11 cellular contexts compared by ENCODE assay signal in genomic region chr4:128354205-128354821, GRCh38.
A peak's percentile ranks its signal among the peaks of the same experiment; 100 is the strongest.
DNase-seq lines count a peak whose midpoint lies in the region; ATAC-seq and TF ChIP-seq lines count a peak whose summit lies in the region.
"Had no signal": no experiment of that assay in that cellular context is flagged by ENCODE, and none has a peak within 500 bp of the region (broad histone marks: within the 10 kb centered on the region; RNA-seq: fewer than 3 reads in every experiment).

No MANE protein-coding gene starts in this region.

- H3K4me3 Mint-ChIP-seq in MCF 10A (ENCODE audit: unreplicated experiment), result no peak overlapping the region
- H3K4me3 Mint-ChIP-seq: CD4-positive, CD25-positive, alpha-beta regulatory T cell had no signal

- 46% methylated on average over 4 of the region's 4 CpGs for WGBS in hepatocyte (ENCODE audit: low lambda C conversion rate, missing lambda C conversion rate)

- no peaks in the 10 kb centered on the region for H3K36me3 Mint-ChIP-seq in MCF 10A (ENCODE audit: insufficient read depth, unreplicated experiment)
- H3K36me3 Mint-ChIP-seq: CD4-positive, CD25-positive, alpha-beta regulatory T cell had no signal

- H3K9me2 ChIP-seq in hepatocyte (replicated peaks; ENCODE audit: insufficient read depth), result no peaks in the 10 kb centered on the region

- H3K9me3 Mint-ChIP-seq in MCF 10A (ENCODE audit: unreplicated experiment), result no peaks in the 10 kb centered on the region

- peaks cover 35% of the 10 kb centered on the region for H3K4me1 Mint-ChIP-seq in MCF 10A (ENCODE audit: insufficient read depth, unreplicated experiment)
- H3K4me1 Mint-ChIP-seq: CD4-positive, CD25-positive, alpha-beta regulatory T cell had no signal

- H3K27ac Mint-ChIP-seq in MCF 10A (ENCODE audit: low read depth, unreplicated experiment), result peak overlapping the region; percentile 47
- H3K27ac Mint-ChIP-seq: CD4-positive, CD25-positive, alpha-beta regulatory T cell had no signal

- no peak for TF ChIP-seq POLR2A in breast epithelium (IDR thresholded peaks at IDR 0.05)

- H3K4me3 ChIP-seq in breast epithelium, result no peak overlapping the region
- H3K4me3 ChIP-seq in hepatocyte, result no peak overlapping the region
- peak overlapping the region in 1 of 5 donors; percentile 7 for H3K4me3 ChIP-seq in subcutaneous abdominal adipose tissue (ENCODE audit: low read depth in 1 of 5, low read length in 5 of 5)
- H3K4me3 ChIP-seq: vagina had no signal

- H3K36me3 ChIP-seq in breast epithelium, result no peaks in the 10 kb centered on the region
- no peaks in the 10 kb centered on the region for H3K36me3 ChIP-seq in hepatocyte (replicated peaks; ENCODE audit: insufficient read depth, low read depth)
- H3K36me3 ChIP-seq in subcutaneous abdominal adipose tissue (ENCODE audit: control insufficient read depth in 5 of 5, insufficient read depth in 5 of 5, low read length in 5 of 5), result no peaks in the 10 kb centered on the region
- H3K36me3 ChIP-seq: vagina, WERI-Rb-1 had no signal

- H3K4me1 ChIP-seq in breast epithelium (no peaks in the 10 kb centered on the region), hepatocyte (ENCODE audit: insufficient read depth) (peaks cover 32% of the 10 kb centered on the region), subcutaneous abdominal adipose tissue (ENCODE audit: control insufficient read depth in 5 of 5, insufficient read depth in 5 of 5, low read length in 5 of 5) (peaks cover 0 to 42% (median 39%) of the 10 kb centered on the region in 5 donors)
- H3K4me1 ChIP-seq: vagina had no signal

- BruUV-seq in MCF 10A (replicated peaks; lab: Mats Ljungman, UMichigan), result no TSS peak

- peak; percentile 78 for DNase-seq in MCF 10A (ENCODE audit: unreplicated experiment)
- DNase-seq in breast epithelium (ENCODE audit: low spot score in 2 of 2), result no peak
- peak; percentile 38 for DNase-seq in hepatocyte (ENCODE audit: low spot score)
- DNase-seq in ecto neural progenitor cell (ENCODE audit: low spot score), result no peak
- DNase-seq in HEK293T (ENCODE audit: extremely low spot score), result no peak
- DNase-seq in effector CD4-positive, alpha-beta T cell, result no peak
- DNase-seq: CD4-positive, CD25-positive, alpha-beta regulatory T cell; WERI-Rb-1 had no signal

- POLR2A ChIA-PET in MCF 10A (lab: Yijun Ruan, JAX) (interaction anchor here (0.7 to 1.1 kb wide), 2 partner anchors 33 to 458 kb away, joined by 3 to 4 read pairs; no protein-coding TSS in a partner anchor), HEK293T (lab: Yijun Ruan, JAX) (no interaction called here)

- no peak for TF ChIP-seq CTCF in MCF 10A (IDR thresholded peaks at IDR 0.05; ENCODE audit: unreplicated experiment)
- TF ChIP-seq CTCF in breast epithelium (IDR thresholded peaks at IDR 0.05), result no peak
- TF ChIP-seq CTCF in hepatocyte (IDR thresholded peaks at IDR 0.05; ENCODE audit: poor library complexity), result no peak

- no peaks in the 10 kb centered on the region for H3K9me3 ChIP-seq in breast epithelium
- H3K9me3 ChIP-seq in hepatocyte (ENCODE audit: low read depth), result no peaks in the 10 kb centered on the region
- peaks cover 0 to 4% (median 0%) of the 10 kb centered on the region in 5 donors for H3K9me3 ChIP-seq in subcutaneous abdominal adipose tissue (ENCODE audit: control insufficient read depth in 5 of 5, low read length in 5 of 5)
- H3K9me3 ChIP-seq: vagina had no signal

- CTCF ChIA-PET in MCF 10A (lab: Yijun Ruan, JAX) (interaction anchor here (0.5 to 0.9 kb wide), 2 partner anchors 19 to 69 kb away, joined by 3 to 5 read pairs; no protein-coding TSS in a partner anchor), HEK293T (lab: Yijun Ruan, JAX) (no interaction called here)

- H3K27ac ChIP-seq in breast epithelium, result no peak overlapping the region
- peak overlapping the region; percentile 51 for H3K27ac ChIP-seq in hepatocyte
- peak overlapping the region; percentile 38 for H3K27ac ChIP-seq in subcutaneous abdominal adipose tissue (ENCODE audit: low read depth, low read length)
- H3K27ac ChIP-seq: vagina, WERI-Rb-1 had no signal

- no peaks in the 10 kb centered on the region for H4K20me1 ChIP-seq in hepatocyte (ENCODE audit: insufficient read depth, poor library complexity, severe bottlenecking)

- no peaks in the 10 kb centered on the region for H3K27me3 Mint-ChIP-seq in MCF 10A (ENCODE audit: insufficient read depth, unreplicated experiment)
- H3K27me3 Mint-ChIP-seq: CD4-positive, CD25-positive, alpha-beta regulatory T cell had no signal

- H3K4me2 ChIP-seq in hepatocyte, result no peak overlapping the region

- peak; percentile 79 for ATAC-seq in SK-N-SH treated with all-trans-retinoic acid at 6 μM for 48 hours

- intact Hi-C loops in MCF 10A (cut with micrococcal nuclease), result no loop called here
- intact Hi-C loops in breast epithelium (cut with DNase I; ENCODE audit: low total_unique reads), result loop anchor here (2.0 kb wide), 1 partner anchor 56 kb away; no protein-coding TSS in a partner anchor

- H3K79me2 ChIP-seq in hepatocyte, result no peaks in the 10 kb centered on the region

- no peak overlapping the region for H2AFZ ChIP-seq in hepatocyte

- H3K27me3 ChIP-seq in breast epithelium (no peaks in the 10 kb centered on the region), hepatocyte (no peaks in the 10 kb centered on the region), subcutaneous abdominal adipose tissue (ENCODE audit: control insufficient read depth in 5 of 5, insufficient read depth in 4 of 5, low read length in 5 of 5) (no peaks in the 10 kb centered on the region)
- H3K27me3 ChIP-seq: vagina had no signal

- H3K9ac ChIP-seq in subcutaneous abdominal adipose tissue (ENCODE audit: low read length in 5 of 5), result no peak overlapping the region

TF ChIP-seq in SK-N-SH treated with all-trans-retinoic acid at 6 μM for 48 hours, 23 proteins besides CTCF, POLR2A, EP300 and RAD21 (continues in another document):
- TF ChIP-seq PATZ1 (CRISPR knock-in tag; IDR thresholded peaks at IDR 0.05; ENCODE audit: borderline replicate concordance) (no peak), OSR1 (CRISPR knock-in tag; IDR thresholded peaks at IDR 0.05) (no peak), SNAI2 (CRISPR knock-in tag; IDR thresholded peaks at IDR 0.05) (no peak), POU6F1 (CRISPR knock-in tag; IDR thresholded peaks at IDR 0.05; ENCODE audit: borderline replicate concordance, low read depth) (no peak)

TF ChIP-seq in HEK293T, 16 proteins besides CTCF, POLR2A, EP300 and RAD21:
- no peak for TF ChIP-seq TARDBP (IDR thresholded peaks at IDR 0.05)
- no peak for TF ChIP-seq LEF1 (IDR thresholded peaks at IDR 0.05; ENCODE audit: borderline replicate concordance)
- TF ChIP-seq SP1 (IDR thresholded peaks at IDR 0.05), result no peak

Comparison
In these comparisons a context has a peak if more than half of its experiments do, and no peak if none do; other contexts are left out.
1. DNase-seq: peak in MCF 10A (single experiment) and hepatocyte (single experiment); none in breast epithelium (0 of 2), ecto neural progenitor cell (single experiment), HEK293T (single experiment) and effector CD4-positive, alpha-beta T cell (single experiment).
2. H3K27ac ChIP-seq: peak in hepatocyte (single experiment) and subcutaneous abdominal adipose tissue (single experiment); none in breast epithelium (0 of 2).